17 cellular contexts compared by ENCODE assay signal in genomic region chr15:70361891-70362290, GRCh38.
A peak's percentile ranks its signal among the peaks of the same experiment; 100 is the strongest.
DNase-seq lines count a peak whose midpoint lies in the region; ATAC-seq and TF ChIP-seq lines count a peak whose summit lies in the region.
"Had no signal": no experiment of that assay in that cellular context is flagged by ENCODE, and none has a peak within 500 bp of the region (broad histone marks: within the 10 kb centered on the region; RNA-seq: fewer than 3 reads in every experiment).

No MANE protein-coding gene starts in this region.

- no peak overlapping the region for H3K4me3 ChIP-seq in heart left ventricle

- TF ChIP-seq POLR2A in heart left ventricle (IDR thresholded peaks at IDR 0.05) = no peak

- WGBS in heart left ventricle, 4 donors = 93 to 96% (median 94%) methylated on average over 11 of the region's 11 CpGs

- ATAC-seq in heart left ventricle = no peak

- intact Hi-C loops in cardiac septum (cut with DNase I) = loop anchor here (5.0 to 10.0 kb wide), 2 partner anchors 265 to 637 kb away; partner anchors contain the start of gene TLE3
- intact Hi-C loops in heart left ventricle (cut with DNase I) = loop anchor here in 6 of 10 donors (2.0 to 10.0 kb wide), 9 partner anchors 237 to 887 kb away; partner anchors contain the start of gene TLE3 (in 1 of the 6)

- H3K4me1 ChIP-seq in heart left ventricle = no peaks in the 10 kb centered on the region

- DNase-seq in cardiac septum (ENCODE audit: low spot score) (peak; percentile 39), heart left ventricle (no peak), NCI-H69 (lab: John Stamatoyannopoulos, UW) (peak; percentile 81), mesenteric fat pad (ENCODE audit: low spot score) (peak; percentile 62), NOMO-1 treated with DMSO at 0.1 percent for 48 hours (lab: John Stamatoyannopoulos, UW; ENCODE audit: unreplicated experiment) (no peak), AG20443 (ENCODE audit: low spot score) (no peak), SK-N-DZ (ENCODE audit: low spot score) (no peak)
- DNase-seq: ACHN; CD4-positive, CD25-positive, alpha-beta regulatory T cell; IMR-90; Karpas-422; MM.1S; NCI-H1092 treated with DMSO at 0.1 percent for 48 hours; NCI-H1694 treated with DMSO at 0.1 percent for 48 hours; NCI-H2107; NCI-H345; SK-N-SH had no signal

- H3K27me3 ChIP-seq in heart left ventricle = peaks cover 0 to 16% (median 0%) of the 10 kb centered on the region in 9 donors

- H3K36me3 ChIP-seq in heart left ventricle = no peaks in the 10 kb centered on the region

- H3K9me3 ChIP-seq in heart left ventricle = peaks cover 0 to 7% (median 0%) of the 10 kb centered on the region in 12 donors
- H3K9me3 ChIP-seq: SK-N-SH had no signal

- no peak overlapping the region for H3K27ac ChIP-seq in heart left ventricle

- TF ChIP-seq CTCF in heart left ventricle (IDR thresholded peaks at IDR 0.05) = no peak

Comparison
In these comparisons a context has a peak if more than half of its experiments do, and no peak if none do; other contexts are left out.
1. DNase-seq: peak in cardiac septum (single experiment), NCI-H69 (single experiment) and mesenteric fat pad (single experiment); none in heart left ventricle (0 of 5), NOMO-1 treated with DMSO at 0.1 percent for 48 hours (single experiment), AG20443 (single experiment) and SK-N-DZ (single experiment).